In the genomic region with DNA sequence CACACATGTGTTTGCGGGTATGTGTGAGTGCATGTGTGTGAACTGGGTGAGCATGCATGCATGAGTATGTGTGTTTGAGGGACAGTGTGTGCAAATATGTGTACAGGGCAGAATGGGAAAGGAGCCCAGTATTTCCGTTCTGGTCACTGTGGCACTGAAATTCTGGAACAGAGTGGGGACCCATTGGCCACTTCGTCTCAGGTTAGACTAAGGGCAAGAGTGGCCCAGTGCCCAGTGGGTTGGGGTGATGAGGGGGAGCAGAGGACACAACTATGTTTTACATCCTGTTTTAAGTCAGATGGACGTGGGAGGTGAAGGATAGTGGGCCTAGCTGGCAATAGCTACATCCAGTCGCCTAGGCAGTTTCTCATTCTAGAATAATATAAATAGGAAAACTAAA, we compare ENCODE assay signal across 24 cellular contexts.
DNase-seq lines count a peak whose midpoint lies in the region; ATAC-seq, FAIRE-seq and TF ChIP-seq lines count a peak whose summit lies in the region.
"Had no signal": no experiment of that assay in that cellular context is flagged by ENCODE, and none has a peak within 500 bp of the region (broad histone marks: within the 10 kb centered on the region; RNA-seq: fewer than 3 reads in every experiment).

No MANE protein-coding gene starts in this region.

- CTCF ChIA-PET in IMR-90 (lab: Yijun Ruan, JAX): interaction anchor here (2.8 kb wide), 1 partner anchor 10 kb away, joined by 14 read pairs; no protein-coding TSS in a partner anchor
- CTCF ChIA-PET in H1 (lab: Charles Lee; ENCODE audit: partially characterized antibody): interaction anchor here (1.2 to 4.5 kb wide), 2 partner anchors 11 to 39 kb away, joined by 3 to 44 read pairs; no protein-coding TSS in a partner anchor
- CTCF ChIA-PET in CD8-positive, alpha-beta memory T cell (lab: Charles Lee): no interaction called here

- peak overlapping the region; percentile 58 for H2AFZ ChIP-seq in IMR-90 (replicated peaks; ENCODE audit: low read length, poor library complexity)
- no peak overlapping the region for H2AFZ ChIP-seq in H1 (ENCODE audit: low read length)

- H3K36me3 Mint-ChIP-seq in CD8-positive, alpha-beta memory T cell: no peaks in the 10 kb centered on the region
- H3K36me3 Mint-ChIP-seq: CD14-positive monocyte had no signal

- ATAC-seq in right cardiac atrium (peak; percentile 12 to 44), IMR-90 (ENCODE audit: low read depth) (no peak), HG02623 (IDR thresholded peaks at IDR 0.05; ENCODE audit: unreplicated experiment) (no peak)
- ATAC-seq: A549 had no signal

- no peak overlapping the region for H2BK120ac ChIP-seq in IMR-90 (ENCODE audit: low read depth, low read length)
- no peak overlapping the region for H2BK120ac ChIP-seq in H1 (replicated peaks; ENCODE audit: low read depth, low read length)

- TF ChIP-seq RAD21 in IMR-90 (IDR thresholded peaks at IDR 0.05; ENCODE audit: low read length): no peak
- no peak for TF ChIP-seq RAD21 in H1 (IDR thresholded peaks at IDR 0.05 in 1 of 2, conservative IDR thresholded peaks at IDR 0.05 in 1 of 2; ENCODE audit: low read depth in 2 of 2, low read length in 2 of 2)

- no peak overlapping the region for H3K4me3 ChIP-seq in right cardiac atrium (ENCODE audit: low read length)
- H3K4me3 ChIP-seq in IMR-90 (ENCODE audit: insufficient read depth, low read depth, low read length): no peak overlapping the region
- no peak overlapping the region for H3K4me3 ChIP-seq in H1 (ENCODE audit: extremely low read depth in 1 of 4, insufficient read depth in 2 of 4, low read depth in 3 of 4, low read length in 4 of 4)
- H3K4me3 ChIP-seq in CD8-positive, alpha-beta memory T cell (ENCODE audit: low read length): no peak overlapping the region
- H3K4me3 ChIP-seq: A549; BLaER1 treated with 17β-estradiol and CSF1 and Interleukin-3, amounts not matched to agents 10 nM and 100 nM had no signal

- no peaks in the 10 kb centered on the region for H3K9me3 Mint-ChIP-seq in CD8-positive, alpha-beta memory T cell
- H3K9me3 Mint-ChIP-seq: CD4-positive, alpha-beta T cell; HFFc6 had no signal

- H2AK9ac ChIP-seq in IMR-90 (replicated peaks; ENCODE audit: low read depth, low read length, poor library complexity): no peak overlapping the region

- no peak overlapping the region for H3K9ac ChIP-seq in IMR-90 (ENCODE audit: low read depth, low read length)
- no peak overlapping the region for H3K9ac ChIP-seq in H1 (replicated peaks in 1 of 4; ENCODE audit: extremely low read depth in 1 of 4, low read depth in 3 of 4, low read length in 3 of 4)
- H3K9ac ChIP-seq: BLaER1 treated with 17β-estradiol and CSF1 and Interleukin-3, amounts not matched to agents 10 nM and 100 nM had no signal

- H2BK15ac ChIP-seq in IMR-90 (ENCODE audit: low read depth, low read length): no peak overlapping the region
- H2BK15ac ChIP-seq in H1 (ENCODE audit: low read length): no peak overlapping the region

- peaks cover 2% of the 10 kb centered on the region; the same call in 1 of the 2 replicates for H3K23me2 ChIP-seq in H1 (ENCODE audit: low read depth, low read length)

- H4K8ac ChIP-seq in IMR-90 (ENCODE audit: low read depth in 2 of 2, low read length in 2 of 2) (no peak overlapping the region), H1 (ENCODE audit: extremely low read depth, insufficient read depth, low read length) (no peak overlapping the region)

- no peak overlapping the region for H3K4me3 Mint-ChIP-seq in CD8-positive, alpha-beta memory T cell
- H3K4me3 Mint-ChIP-seq: CD14-positive monocyte; CD4-positive, alpha-beta T cell; HFFc6 had no signal

- TF ChIP-seq POLR2A in IMR-90 (IDR thresholded peaks at IDR 0.05; ENCODE audit: low read depth, low read length) (no peak), H1 (IDR thresholded peaks at IDR 0.05; ENCODE audit: control extremely low read depth in 1 of 2, low read depth in 2 of 2, low read length in 2 of 2) (no peak)

- no peak overlapping the region for H2BK12ac ChIP-seq in H1 (ENCODE audit: low read depth, low read length)

- intact Hi-C loops in right cardiac atrium (cut with DNase I): no loop called here
- intact Hi-C loops in cardiac septum (cut with DNase I): no loop called here
- intact Hi-C loops in IMR-90 (cut with micrococcal nuclease): no loop called here

- no peak overlapping the region; the same call in 1 of the 2 replicates for H3K23ac ChIP-seq in IMR-90 (ENCODE audit: low read depth, low read length)
- H3K23ac ChIP-seq in H1 (ENCODE audit: insufficient read length): no peak overlapping the region

- H3K4me1 ChIP-seq in right cardiac atrium (ENCODE audit: control insufficient read depth, insufficient read depth, low read length) (peaks cover 4% of the 10 kb centered on the region), IMR-90 (ENCODE audit: control insufficient read depth, insufficient read depth, low read length) (no peaks in the 10 kb centered on the region), H1 (replicated peaks in 1 of 4; ENCODE audit: control insufficient read depth in 3 of 4, insufficient read depth in 4 of 4, low read length in 3 of 4) (no peaks in the 10 kb centered on the region)
- H3K4me1 ChIP-seq in CD8-positive, alpha-beta memory T cell (ENCODE audit: insufficient read depth, low read length): no peaks in the 10 kb centered on the region
- H3K4me1 ChIP-seq: A549; BE2C; BLaER1 treated with 17β-estradiol and CSF1 and Interleukin-3, amounts not matched to agents 10 nM and 100 nM had no signal

- H3K18ac ChIP-seq in IMR-90 (ENCODE audit: low read depth, low read length) (no peak overlapping the region), H1 (ENCODE audit: extremely low read depth, low read length) (no peak overlapping the region)

- TF ChIP-seq EP300 in H1 (IDR thresholded peaks at IDR 0.05; ENCODE audit: borderline replicate concordance in 1 of 2, low read depth in 2 of 2, low read length in 2 of 2): no peak

- no peaks in the 10 kb centered on the region for H3K4me1 Mint-ChIP-seq in CD8-positive, alpha-beta memory T cell
- H3K4me1 Mint-ChIP-seq: CD14-positive monocyte had no signal

- 53% methylated on average over 5 of the region's 5 CpGs for WGBS in right cardiac atrium
- 100% methylated on average over 1 of the region's 5 CpGs; no CpG with 5 or more reads in 1 of the 2 experiments for WGBS in IMR-90 (ENCODE audit: extremely low coverage in 2 of 2, insufficient read length in 1 of 2), 2 experiments
- 89% methylated on average over 5 of the region's 5 CpGs; no CpG with 5 or more reads in 1 of the 2 experiments for WGBS in H1 (ENCODE audit: extremely low coverage in 1 of 2, insufficient coverage in 1 of 2, insufficient read length in 1 of 2, insufficient replicate concordance in 2 of 2, low coverage in 1 of 2, low lambda C conversion rate in 2 of 2, missing lambda C conversion rate in 1 of 2), 2 experiments

- H3K56ac ChIP-seq in IMR-90 (ENCODE audit: extremely low read depth, insufficient read depth, low read length) (no peak overlapping the region), H1 (replicated peaks; ENCODE audit: insufficient read length, low read depth, low read length) (no peak overlapping the region)

- H3K9me3 ChIP-seq in right cardiac atrium (ENCODE audit: control insufficient read depth, low read length) (no peaks in the 10 kb centered on the region), IMR-90 (ENCODE audit: control insufficient read depth, insufficient read depth, low read length) (no peaks in the 10 kb centered on the region), H1 (ENCODE audit: insufficient read depth in 2 of 2, low read depth in 1 of 2, low read length in 1 of 2) (no peaks in the 10 kb centered on the region; a peak in 1 of 4 replicates)
- no peaks in the 10 kb centered on the region for H3K9me3 ChIP-seq in CD8-positive, alpha-beta memory T cell (ENCODE audit: low read length)
- H3K9me3 ChIP-seq: A549, BE2C had no signal

- no peak overlapping the region for H4K91ac ChIP-seq in IMR-90 (ENCODE audit: insufficient read depth, low read depth, low read length)
- H4K91ac ChIP-seq in H1 (replicated peaks; ENCODE audit: insufficient read length, low read length): no peak overlapping the region

- no TSS peak for BruUV-seq in IMR-90 (replicated peaks; lab: Mats Ljungman, UMichigan)

- peak overlapping the region; percentile 1 for H3K27ac ChIP-seq in right cardiac atrium (ENCODE audit: low read length)
- H3K27ac ChIP-seq in IMR-90 (ENCODE audit: insufficient read depth, low read length): no peak overlapping the region
- no peak overlapping the region for H3K27ac ChIP-seq in H1 (ENCODE audit: low read depth, low read length)
- H3K27ac ChIP-seq in CD8-positive, alpha-beta memory T cell (ENCODE audit: low read depth, low read length): no peak overlapping the region
- H3K27ac ChIP-seq: A549; BLaER1 treated with 17β-estradiol and CSF1 and Interleukin-3, amounts not matched to agents 10 nM and 100 nM had no signal

- H3K9me1 ChIP-seq in IMR-90 (ENCODE audit: insufficient read depth, low read length): 0 out of 2 replicates have a peak, but pooled peaks cover 4% of the 10 kb centered on the region

- H3K79me2 ChIP-seq in H1 (ENCODE audit: control insufficient read depth in 1 of 2, insufficient read depth in 2 of 2, low read length in 2 of 2): no peaks in the 10 kb centered on the region

- H3K36me3 ChIP-seq in IMR-90 (ENCODE audit: control insufficient read depth, insufficient read depth, low read length) (no peaks in the 10 kb centered on the region), H1 (ENCODE audit: control insufficient read depth in 2 of 4, insufficient read depth in 4 of 4, low read length in 3 of 4) (no peaks in the 10 kb centered on the region)
- H3K36me3 ChIP-seq in CD8-positive, alpha-beta memory T cell (ENCODE audit: insufficient read depth, low read length): no peaks in the 10 kb centered on the region
- H3K36me3 ChIP-seq: BE2C; BLaER1 treated with 17β-estradiol and CSF1 and Interleukin-3, amounts not matched to agents 10 nM and 100 nM had no signal

- POLR2A ChIA-PET in IMR-90 (lab: Charles Lee; ENCODE audit: unreplicated experiment): no interaction called here
- POLR2A ChIA-PET in H1 (lab: Charles Lee; ENCODE audit: partially characterized antibody): no interaction called here
- POLR2A ChIA-PET in CD8-positive, alpha-beta memory T cell (lab: Charles Lee): no interaction called here

- DNase-seq in right cardiac atrium: peak in 1 of 3 donors; percentile 54
- DNase-seq in cardiac septum (ENCODE audit: low spot score): no peak
- DNase-seq in IMR-90: no peak
- no peak for DNase-seq in H1 (ENCODE audit: low read depth in 1 of 2, low spot score in 2 of 2)
- no peak for DNase-seq in CD8-positive, alpha-beta memory T cell
- no peak for DNase-seq in activated CD4-positive, alpha-beta T cell treated with anti-CD3 and anti-CD28 coated beads for 1 hour
- DNase-seq: 8988T; ACHN; AML-193; BE2C; Calu3; CD4-positive, alpha-beta T cell; COR-L47; DMS53; DMS79 treated with DMSO at 0.1 percent for 48 hours; GF-D8; GOT3; H7; HFFc6 had no signal

- H2AK5ac ChIP-seq in IMR-90 (ENCODE audit: low read depth, low read length) (no peak overlapping the region), H1 (ENCODE audit: low read depth, low read length) (no peak overlapping the region)

- H3K79me1 ChIP-seq in IMR-90 (ENCODE audit: low read depth in 1 of 2, low read length in 2 of 2) (no peaks in the 10 kb centered on the region), H1 (ENCODE audit: low read depth, low read length) (no peaks in the 10 kb centered on the region; the same call in 1 of the 2 replicates)

- TF ChIP-seq CTCF in IMR-90 (conservative IDR thresholded peaks at IDR 0.05; ENCODE audit: low read depth, low read length) (no peak), H1 (IDR thresholded peaks at IDR 0.05; ENCODE audit: control extremely low read depth in 1 of 3, insufficient read depth in 1 of 3, low read depth in 1 of 3, low read length in 3 of 3) (no peak)

- H2BK5ac ChIP-seq in IMR-90 (ENCODE audit: low read depth, low read length, poor library complexity, severe bottlenecking): no peak overlapping the region
- no peak overlapping the region for H2BK5ac ChIP-seq in H1 (ENCODE audit: low read depth, low read length)

- dilution Hi-C loops in IMR-90 (cut with HindIII; ENCODE audit: low sequenced_read_pairs, unreplicated experiment): no loop called here

- H2BK20ac ChIP-seq in IMR-90 (ENCODE audit: low read depth, low read length): no peak overlapping the region
- no peak overlapping the region for H2BK20ac ChIP-seq in H1 (ENCODE audit: low read length)

- H3K27me3 ChIP-seq in right cardiac atrium (ENCODE audit: control insufficient read depth, insufficient read depth): no peaks in the 10 kb centered on the region
- H3K27me3 ChIP-seq in IMR-90 (ENCODE audit: control insufficient read depth, insufficient read depth, low read length): no peaks in the 10 kb centered on the region
- no peaks in the 10 kb centered on the region for H3K27me3 ChIP-seq in H1 (replicated peaks in 1 of 4; ENCODE audit: control insufficient read depth in 3 of 4, extremely low read depth in 1 of 4, insufficient read depth in 3 of 4, low read length in 3 of 4)
- H3K27me3 ChIP-seq in CD8-positive, alpha-beta memory T cell (ENCODE audit: insufficient read depth, low read length, poor library complexity, severe bottlenecking): no peaks in the 10 kb centered on the region
- H3K27me3 ChIP-seq: BE2C; BLaER1 treated with 17β-estradiol and CSF1 and Interleukin-3, amounts not matched to agents 10 nM and 100 nM had no signal

- H3K4me2 ChIP-seq in IMR-90 (ENCODE audit: low read depth, low read length): no peak overlapping the region
- no peak overlapping the region for H3K4me2 ChIP-seq in H1 (ENCODE audit: insufficient read depth in 1 of 2, low read depth in 2 of 2, low read length in 2 of 2)
- H3K4me2 ChIP-seq: A549; BLaER1 treated with 17β-estradiol and CSF1 and Interleukin-3, amounts not matched to agents 10 nM and 100 nM had no signal

- H3K14ac ChIP-seq in IMR-90 (replicated peaks; ENCODE audit: low read depth, low read length) (peak overlapping the region; percentile 69; the same call in 1 of the 2 replicates), H1 (ENCODE audit: insufficient read length) (peak overlapping the region; percentile 67)

- H3K27ac Mint-ChIP-seq in CD8-positive, alpha-beta memory T cell: no peak overlapping the region
- H3K27ac Mint-ChIP-seq: CD14-positive monocyte; CD4-positive, alpha-beta T cell; HFFc6 had no signal

- peaks cover 0 to 2% of the 10 kb centered on the region in 2 donors for H3K27me3 Mint-ChIP-seq in CD8-positive, alpha-beta memory T cell
- H3K27me3 Mint-ChIP-seq: CD4-positive, alpha-beta T cell had no signal

- H3K4ac ChIP-seq in IMR-90 (ENCODE audit: low read depth, low read length): no peak overlapping the region; the same call in 1 of the 2 replicates
- no peak overlapping the region for H3K4ac ChIP-seq in H1 (replicated peaks; ENCODE audit: insufficient read length, low read depth, low read length)

- no peak for FAIRE-seq in H1 (lab: Jason Lieb, UNC)
- FAIRE-seq: A549, GM12892 had no signal

- H4K5ac ChIP-seq in IMR-90 (ENCODE audit: low read depth, low read length): no peak overlapping the region
- H4K5ac ChIP-seq in H1 (ENCODE audit: insufficient read length, low read depth, low read length): no peak overlapping the region

- no peaks in the 10 kb centered on the region for H4K20me1 ChIP-seq in IMR-90 (ENCODE audit: insufficient read depth, low read length)
- H4K20me1 ChIP-seq in H1 (replicated peaks in 1 of 2; ENCODE audit: control insufficient read depth in 1 of 2, insufficient read depth in 2 of 2, low read length in 2 of 2): no peaks in the 10 kb centered on the region
- H4K20me1 ChIP-seq: BLaER1 treated with 17β-estradiol and CSF1 and Interleukin-3, amounts not matched to agents 10 nM and 100 nM had no signal

- in situ Hi-C loops in IMR-90 (cut with MboI; ENCODE audit: low sequenced_read_pairs): no loop called here

Comparison
In these comparisons a context has a peak if more than half of its experiments do, and no peak if none do; other contexts are left out.
1. ATAC-seq: peak in right cardiac atrium (2 of 2); none in IMR-90 (single experiment) and HG02623 (single experiment).